Comparison of ENCODE assay signal across 12 cellular contexts in genomic region chr18:72869786-72870185, GRCh38. TPM values are rescaled to one million over a fixed set of nuclear protein-coding genes. Genes with fewer than 3 reads are reported as not detected.
A peak's percentile ranks its signal among the peaks of the same experiment; 100 is the strongest.
DNase-seq lines count a peak whose midpoint lies in the region; ATAC-seq and TF ChIP-seq lines count a peak whose summit lies in the region.
"Had no signal": no experiment of that assay in that cellular context is flagged by ENCODE, and none has a peak within 500 bp of the region (broad histone marks: within the 10 kb centered on the region; RNA-seq: fewer than 3 reads in every experiment).

No MANE protein-coding gene starts in this region.

- H3K4me1 ChIP-seq in mesenchymal stem cell (ENCODE audit: control insufficient read depth, insufficient read depth, low read depth, low read length), result peaks cover 27% of the 10 kb centered on the region

- H3K27me3 Mint-ChIP-seq in CD4-positive, alpha-beta T cell, result peaks cover 35% of the 10 kb centered on the region

- TF ChIP-seq CTCF in CD4-positive, alpha-beta T cell (IDR thresholded peaks at IDR 0.05), result no peak

- H3K27ac ChIP-seq in angular gyrus (ENCODE audit: low read depth, low read length) (peak overlapping the region; percentile 35), mesenchymal stem cell (ENCODE audit: low read length, poor library complexity, severe bottlenecking) (no peak overlapping the region)
- H3K27ac ChIP-seq in CD4-positive, alpha-beta T cell (ENCODE audit: low read depth, low read length), result no peak overlapping the region
- H3K27ac ChIP-seq: right atrium auricular region, tibial nerve had no signal

- no peak overlapping the region for H3K4ac ChIP-seq in mesenchymal stem cell (ENCODE audit: low read depth in 1 of 2, low read length in 2 of 2)

- peak overlapping the region in 1 of 2 experiments; percentile 25 for H3K4me3 ChIP-seq in mesenchymal stem cell (ENCODE audit: insufficient read depth in 1 of 2, low read depth in 1 of 2, low read length in 2 of 2)
- H3K4me3 ChIP-seq: lung had no signal

- peak; percentile 79 for DNase-seq in DMS53 (lab: John Stamatoyannopoulos, UW)
- no peak for DNase-seq in mesenchymal stem cell
- no peak for DNase-seq in NCI-H524 treated with DMSO at 0.1 percent for 48 hours (lab: John Stamatoyannopoulos, UW)
- no peak for DNase-seq in CD4-positive, alpha-beta T cell
- no peak for DNase-seq in glomerular visceral epithelial cell (ENCODE audit: extremely low spot score)

- H3K4me3 Mint-ChIP-seq in CD4-positive, alpha-beta T cell, result no peak overlapping the region
- H3K4me3 Mint-ChIP-seq: central memory CD8-positive, alpha-beta T cell had no signal

- ATAC-seq in GM21447 (IDR thresholded peaks at IDR 0.05; ENCODE audit: unreplicated experiment) (peak; percentile 35), HG03097 (IDR thresholded peaks at IDR 0.05; ENCODE audit: low FRiP score, unreplicated experiment) (no peak)
- ATAC-seq in CD4-positive, alpha-beta T cell (ENCODE audit: poor library complexity), result no peak

- H2BK12ac ChIP-seq in mesenchymal stem cell (ENCODE audit: low read length in 2 of 2), result no peak overlapping the region

- H2BK15ac ChIP-seq in mesenchymal stem cell (ENCODE audit: low read depth, poor library complexity, severe bottlenecking), result no peak overlapping the region

- H3K9ac ChIP-seq in mesenchymal stem cell (ENCODE audit: low read length), result no peak overlapping the region

- POLR2A ChIA-PET in CD4-positive, alpha-beta T cell (lab: Charles Lee), result no interaction called here

- 24% methylated on average over 17 of the region's 17 CpGs for WGBS in mesenchymal stem cell

- H3K14ac ChIP-seq in mesenchymal stem cell (ENCODE audit: low read length in 2 of 2), result no peak overlapping the region

- no peak overlapping the region for H4K91ac ChIP-seq in mesenchymal stem cell (ENCODE audit: low read length)

- H3K4me1 Mint-ChIP-seq in CD4-positive, alpha-beta T cell (ENCODE audit: low read depth), result no peaks in the 10 kb centered on the region
- H3K4me1 Mint-ChIP-seq: central memory CD8-positive, alpha-beta T cell had no signal

- no peak overlapping the region for H4K8ac ChIP-seq in mesenchymal stem cell (ENCODE audit: low read length)

- H3K36me3 ChIP-seq in mesenchymal stem cell (ENCODE audit: control insufficient read depth in 1 of 2, insufficient read depth in 2 of 2, low read depth in 1 of 2, low read length in 2 of 2), result no peaks in the 10 kb centered on the region
- H3K36me3 ChIP-seq: right atrium auricular region, tibial nerve had no signal

- no peak overlapping the region for H3K27ac Mint-ChIP-seq in CD4-positive, alpha-beta T cell

- H3K79me1 ChIP-seq in mesenchymal stem cell (replicated peaks; ENCODE audit: low read length, poor library complexity, severe bottlenecking), result peaks cover 5% of the 10 kb centered on the region

- no peak overlapping the region for H2AFZ ChIP-seq in mesenchymal stem cell (ENCODE audit: low read depth, low read length)

- no peak overlapping the region for H3K23ac ChIP-seq in mesenchymal stem cell (ENCODE audit: low read length in 2 of 2)

- no peak overlapping the region for H3K18ac ChIP-seq in mesenchymal stem cell (ENCODE audit: low read depth in 1 of 2, low read length in 2 of 2)

- H3K27me3 ChIP-seq in mesenchymal stem cell (ENCODE audit: control insufficient read depth in 1 of 2, insufficient read depth in 1 of 2, low read length in 2 of 2), result peaks cover 0 to 30% of the 10 kb centered on the region in 2 experiments
- H3K27me3 ChIP-seq in CD4-positive, alpha-beta T cell (ENCODE audit: control insufficient read depth, insufficient read depth, low read length), result peaks cover 23% of the 10 kb centered on the region

- H3K36me3 Mint-ChIP-seq in CD4-positive, alpha-beta T cell (ENCODE audit: low read depth), result no peaks in the 10 kb centered on the region

- CTCF ChIA-PET in CD4-positive, alpha-beta T cell (lab: Charles Lee), result no interaction called here

- peaks cover 2% of the 10 kb centered on the region for H3K9me3 Mint-ChIP-seq in CD4-positive, alpha-beta T cell

- intact Hi-C loops in CD4-positive, alpha-beta T cell (cut with DNase I, micrococcal nuclease), result loop anchor here in 1 of 2 experiments (10.0 kb wide), 1 partner anchor 65 kb away; no protein-coding TSS in a partner anchor

- H3K4me2 ChIP-seq in mesenchymal stem cell (ENCODE audit: low read length, poor library complexity, severe bottlenecking), result peak overlapping the region; percentile 100

- H2AK5ac ChIP-seq in mesenchymal stem cell (ENCODE audit: low read length, severe bottlenecking), result no peak overlapping the region

- no peak overlapping the region for H2BK5ac ChIP-seq in mesenchymal stem cell (ENCODE audit: low read depth, low read length, poor library complexity, severe bottlenecking)

- no peak overlapping the region for H2BK120ac ChIP-seq in mesenchymal stem cell (ENCODE audit: low read depth, low read length)

- H3K9me3 ChIP-seq in mesenchymal stem cell (ENCODE audit: control insufficient read depth, low read length), result no peaks in the 10 kb centered on the region
- no peaks in the 10 kb centered on the region for H3K9me3 ChIP-seq in CD4-positive, alpha-beta T cell (ENCODE audit: control insufficient read depth, low read length)
- H3K9me3 ChIP-seq: right atrium auricular region, tibial nerve had no signal

RNA-seq across cellular contexts. Expression of gene NETO1, which starts 2.0 kb away (rescaled TPM):
- polyA plus RNA-seq in mesenchymal stem cell (2013, experiment 1 of 2), result 0.10 TPM
- polyA plus RNA-seq in mesenchymal stem cell (2013, experiment 2 of 2), result 0.01 TPM
- not detected for total RNA-seq in CD4-positive, alpha-beta T cell
- total RNA-seq: lung had no signal
